ENCODE assay signal across 8 cellular contexts in genomic region chr1:47388548-47389238, GRCh38. TPM values are rescaled to one million over a fixed set of nuclear protein-coding genes. Genes with fewer than 3 reads are reported as not detected.
A peak's percentile ranks its signal among the peaks of the same experiment; 100 is the strongest.
DNase-seq lines count a peak whose midpoint lies in the region; ATAC-seq and TF ChIP-seq lines count a peak whose summit lies in the region.

No MANE protein-coding gene starts in this region.

- DNase-seq in GM10266 (ENCODE audit: extremely low spot score) (peak; percentile 59), NCI-H2081 treated with DMSO at 0.1 percent for 48 hours (lab: John Stamatoyannopoulos, UW) (peak; percentile 26), dorsolateral prefrontal cortex (peak in 9 of 10 donors; percentile 27 to 75 (median 61)), lung microvascular endothelial cell (ENCODE audit: low read depth in 2 of 2) (peak; percentile 68 to 77)
- DNase-seq in activated CD4-positive, CD25-positive, alpha-beta regulatory T cell treated with anti-CD3 and anti-CD28 coated beads, Interleukin-2, amount 50 U/mL, for 72 hours = peak; percentile 52
- DNase-seq in stimulated activated effector memory CD8-positive, alpha-beta T cell treated with anti-CD3 and anti-CD28 coated beads, Interleukin-12 subunit alpha, Interleukin-12 subunit beta, amount 100 ng/mL, for 72 hours (ENCODE audit: low spot score in 2 of 2) = peak; percentile 33 to 76

- intact Hi-C loops in dorsolateral prefrontal cortex (cut with DNase I) = loop anchor here in 1 of 2 donors (5.0 kb wide), 1 partner anchor 324 kb away; no protein-coding TSS in a partner anchor

- TF ChIP-seq CTCF in GM10266 (IDR thresholded peaks at IDR 0.05; ENCODE audit: control insufficient read depth, insufficient read depth, low read depth, missing control alignments) = peak; percentile 67
- peak; percentile 41 to 76 (median 66) for TF ChIP-seq CTCF in dorsolateral prefrontal cortex (IDR thresholded peaks at IDR 0.05 in 54 of 56, conservative IDR thresholded peaks at IDR 0.05 in 2 of 56; ENCODE audit: low read depth in 1 of 56, partially characterized antibody in 56 of 56)

- H3K4me1 Mint-ChIP-seq in stimulated activated effector memory CD8-positive, alpha-beta T cell treated with anti-CD3 and anti-CD28 coated beads, Interleukin-12 subunit alpha, Interleukin-12 subunit beta, amount 100 ng/mL, for 72 hours = no peaks in the 10 kb centered on the region

- H3K27me3 ChIP-seq in dorsolateral prefrontal cortex = no peaks in the 10 kb centered on the region

- no peak overlapping the region for H3K4me3 ChIP-seq in dorsolateral prefrontal cortex

- peak; percentile 63 for ATAC-seq in HG02610 (IDR thresholded peaks at IDR 0.05; ENCODE audit: unreplicated experiment)
- peak; percentile 73 for ATAC-seq in stimulated activated effector memory CD8-positive, alpha-beta T cell treated with anti-CD3 and anti-CD28 coated beads, Interleukin-12 subunit alpha, Interleukin-12 subunit beta, amount 100 ng/mL, for 72 hours
- ATAC-seq in HG03457 (IDR thresholded peaks at IDR 0.05; ENCODE audit: unreplicated experiment) = no peak

- no peaks in the 10 kb centered on the region for H3K9me3 Mint-ChIP-seq in stimulated activated effector memory CD8-positive, alpha-beta T cell treated with anti-CD3 and anti-CD28 coated beads, Interleukin-12 subunit alpha, Interleukin-12 subunit beta, amount 100 ng/mL, for 72 hours

- no peak overlapping the region for H3K4me3 Mint-ChIP-seq in stimulated activated effector memory CD8-positive, alpha-beta T cell treated with anti-CD3 and anti-CD28 coated beads, Interleukin-12 subunit alpha, Interleukin-12 subunit beta, amount 100 ng/mL, for 72 hours

- H3K36me3 Mint-ChIP-seq in stimulated activated effector memory CD8-positive, alpha-beta T cell treated with anti-CD3 and anti-CD28 coated beads, Interleukin-12 subunit alpha, Interleukin-12 subunit beta, amount 100 ng/mL, for 72 hours = no peaks in the 10 kb centered on the region

- no peak overlapping the region for H3K27ac Mint-ChIP-seq in stimulated activated effector memory CD8-positive, alpha-beta T cell treated with anti-CD3 and anti-CD28 coated beads, Interleukin-12 subunit alpha, Interleukin-12 subunit beta, amount 100 ng/mL, for 72 hours

- no peak overlapping the region for H3K27ac ChIP-seq in dorsolateral prefrontal cortex

RNA-seq across cellular contexts. Expression of gene FOXE3, which starts 27.4 kb away (rescaled TPM):
- total RNA-seq in dorsolateral prefrontal cortex = under 1 TPM in 47 of 120 experiments, not detected in 73; 0.19 to 0.78 (median 0.37) TPM
- total RNA-seq in lung microvascular endothelial cell = not detected in 2 replicates

RNA-seq across cellular contexts. Expression of gene FOXD2, which starts 49.2 kb away (rescaled TPM):
- total RNA-seq in dorsolateral prefrontal cortex (1 to 10 TPM in 7 of 120 experiments, under 1 TPM in 72, not detected in 41; 0.09 to 2.0 (median 0.25) TPM), lung microvascular endothelial cell (under 0.01 TPM in 2 replicates)

RNA-seq across cellular contexts. Expression of gene CMPK1, which starts 55.1 kb away (rescaled TPM):
- total RNA-seq in dorsolateral prefrontal cortex (10 to 100 TPM; 51.5 to 90.1 (median 72.7) TPM), lung microvascular endothelial cell (71.0 and 80.2 TPM in 2 replicates)
